In the genomic region with DNA sequence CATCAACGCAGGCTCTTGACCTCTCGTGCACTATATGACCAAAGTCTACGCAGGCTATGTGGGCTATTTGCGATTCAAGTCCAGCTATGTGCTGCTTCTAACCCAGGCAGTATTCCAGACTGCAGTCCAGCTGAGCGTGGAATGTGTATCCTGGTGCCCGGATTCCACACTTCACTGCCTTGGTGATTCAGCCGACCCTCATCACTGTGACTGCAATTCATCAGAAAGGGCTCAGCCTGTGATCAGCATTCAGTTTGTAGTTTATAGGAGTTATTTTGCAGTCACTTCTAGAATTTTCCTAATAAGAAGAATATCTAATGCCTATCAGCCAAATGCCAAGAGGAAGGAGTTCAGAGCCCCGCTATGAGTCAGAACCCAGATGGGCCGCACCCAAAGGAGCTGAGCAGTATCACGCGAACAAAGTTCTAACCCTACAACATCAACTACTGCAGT, we compare ENCODE assay signal across 11 cellular contexts.
DNase-seq lines count a peak whose midpoint lies in the region; ATAC-seq and TF ChIP-seq lines count a peak whose summit lies in the region.
"Had no signal": no experiment of that assay in that cellular context is flagged by ENCODE, and none has a peak within 500 bp of the region (broad histone marks: within the 10 kb centered on the region; RNA-seq: fewer than 3 reads in every experiment).

No MANE protein-coding gene starts in this region.

- CTCF ChIA-PET in PC-9 (lab: Charles Lee) = interaction anchor here (0.7 to 1.7 kb wide), 2 partner anchors 10 to 171 kb away, joined by 4 to 16 read pairs; no protein-coding TSS in a partner anchor
- CTCF ChIA-PET in CD4-positive, alpha-beta memory T cell (lab: Charles Lee; ENCODE audit: partially characterized antibody) = interaction anchor here (2.6 kb wide), 1 partner anchor 9 kb away, joined by 17 read pairs; no protein-coding TSS in a partner anchor

- no peak for ATAC-seq in HG02981 (IDR thresholded peaks at IDR 0.05; ENCODE audit: unreplicated experiment)
- no peak for ATAC-seq in HG02973 (IDR thresholded peaks at IDR 0.05; ENCODE audit: unreplicated experiment)

- no peaks in the 10 kb centered on the region for H3K4me1 Mint-ChIP-seq in CD4-positive, alpha-beta memory T cell
- H3K4me1 Mint-ChIP-seq: neural crest cell had no signal

- H3K36me3 ChIP-seq in PC-9 (ENCODE audit: low read depth) (no peaks in the 10 kb centered on the region), esophagus muscularis mucosa (no peaks in the 10 kb centered on the region), osteoblast (ENCODE audit: insufficient read depth, low read length) (no peaks in the 10 kb centered on the region)
- H3K36me3 ChIP-seq in CD4-positive, alpha-beta memory T cell (ENCODE audit: insufficient read depth, low read length) = no peaks in the 10 kb centered on the region

- H3K9me2 ChIP-seq in PC-9 (ENCODE audit: insufficient read depth) = no peaks in the 10 kb centered on the region

- TF ChIP-seq EP300 in esophagus muscularis mucosa (IDR thresholded peaks at IDR 0.05) = no peak

- no TSS peak for BruUV-seq in PC-9 (replicated peaks; lab: Mats Ljungman, UMichigan)

- no peaks in the 10 kb centered on the region for H3K79me2 ChIP-seq in PC-9 (ENCODE audit: low read depth)
- no peaks in the 10 kb centered on the region for H3K79me2 ChIP-seq in osteoblast (ENCODE audit: insufficient read depth, low read length)

- 0 out of 2 replicates have a peak, but pooled peaks cover 4% of the 10 kb centered on the region for H3F3A ChIP-seq in PC-9 (ENCODE audit: insufficient read depth, low read depth)

- H3K4me3 ChIP-seq in PC-9 = no peak overlapping the region
- no peak overlapping the region for H3K4me3 ChIP-seq in esophagus muscularis mucosa
- no peak overlapping the region for H3K4me3 ChIP-seq in osteoblast (ENCODE audit: insufficient read depth, low read length)
- no peak overlapping the region for H3K4me3 ChIP-seq in CD4-positive, alpha-beta memory T cell (ENCODE audit: low read length in 2 of 2)

- POLR2A ChIA-PET in PC-9 (lab: Charles Lee; ENCODE audit: unreplicated experiment) = interaction anchor here (0.6 to 0.7 kb wide), 2 partner anchors 227 to 486 kb away, joined by 3 to 5 read pairs; partner anchors contain the start of genes EGFR and SEC61G
- POLR2A ChIA-PET in CD4-positive, alpha-beta memory T cell (lab: Charles Lee; ENCODE audit: partially characterized antibody) = no interaction called here

- peak; percentile 75 for DNase-seq in Daoy (ENCODE audit: low read depth)
- DNase-seq in PC-9 = peak; percentile 63 to 72
- DNase-seq in esophagus muscularis mucosa (ENCODE audit: extremely low spot score) = peak; percentile 77
- DNase-seq in osteoblast (ENCODE audit: insufficient read length, low spot score, missing footprints) = peak; percentile 88
- no peak for DNase-seq in CD4-positive, alpha-beta memory T cell
- no peak for DNase-seq in stimulated activated CD8-positive, alpha-beta memory T cell treated with anti-CD3 and anti-CD28 coated beads, Interleukin-4, amount 100 ng/mL, for 48 hours
- DNase-seq: NCI-H1930, T-helper 2 cell had no signal

- H3K9me3 ChIP-seq in PC-9 (ENCODE audit: insufficient read depth, low read depth) (no peaks in the 10 kb centered on the region), esophagus muscularis mucosa (no peaks in the 10 kb centered on the region), osteoblast (ENCODE audit: low read depth, low read length) (no peaks in the 10 kb centered on the region)
- H3K9me3 ChIP-seq in CD4-positive, alpha-beta memory T cell (ENCODE audit: control insufficient read depth in 1 of 2, low read length in 2 of 2) = no peaks in the 10 kb centered on the region

- H3K4me1 ChIP-seq in PC-9 (replicated peaks; ENCODE audit: insufficient read depth) = peaks cover 17% of the 10 kb centered on the region
- H3K4me1 ChIP-seq in esophagus muscularis mucosa = no peaks in the 10 kb centered on the region
- peaks cover 13% of the 10 kb centered on the region for H3K4me1 ChIP-seq in osteoblast (ENCODE audit: insufficient read depth, low read length)
- no peaks in the 10 kb centered on the region for H3K4me1 ChIP-seq in CD4-positive, alpha-beta memory T cell (ENCODE audit: insufficient read depth, low read length)

- H3K4me2 ChIP-seq in PC-9 (no peak overlapping the region), osteoblast (ENCODE audit: insufficient read depth, low read length) (no peak overlapping the region)

- no peaks in the 10 kb centered on the region for H3K9me3 Mint-ChIP-seq in CD4-positive, alpha-beta memory T cell

- H3K27me3 Mint-ChIP-seq in CD4-positive, alpha-beta memory T cell = peaks cover 13 to 18% of the 10 kb centered on the region in 2 donors

- H3K36me3 Mint-ChIP-seq in CD4-positive, alpha-beta memory T cell = no peaks in the 10 kb centered on the region

- no peak overlapping the region for H3K27ac ChIP-seq in PC-9
- H3K27ac ChIP-seq in esophagus muscularis mucosa (replicated peaks in 1 of 4) = no peak overlapping the region
- peak overlapping the region; percentile 40 for H3K27ac ChIP-seq in osteoblast (ENCODE audit: low read depth, low read length)
- no peak overlapping the region for H3K27ac ChIP-seq in CD4-positive, alpha-beta memory T cell (ENCODE audit: low read depth, low read length)

- TF ChIP-seq CTCF in PC-9 (conservative IDR thresholded peaks at IDR 0.05) (no peak), esophagus muscularis mucosa (IDR thresholded peaks at IDR 0.05) (no peak), osteoblast (IDR thresholded peaks at IDR 0.05; ENCODE audit: extremely low read depth, low read depth, low read length) (no peak)

- 84% methylated on average over 7 of the region's 11 CpGs for WGBS in esophagus muscularis mucosa

- H3K27me3 ChIP-seq in PC-9 (ENCODE audit: insufficient read depth, low read depth) (no peaks in the 10 kb centered on the region), esophagus muscularis mucosa (no peaks in the 10 kb centered on the region), osteoblast (ENCODE audit: insufficient read depth, low read length) (no peaks in the 10 kb centered on the region)
- H3K27me3 ChIP-seq in CD4-positive, alpha-beta memory T cell (ENCODE audit: insufficient read depth, low read length) = no peaks in the 10 kb centered on the region

- no peak overlapping the region for H3K4me3 Mint-ChIP-seq in CD4-positive, alpha-beta memory T cell
- H3K4me3 Mint-ChIP-seq: neural crest cell had no signal

- H4K20me1 ChIP-seq in PC-9 (ENCODE audit: insufficient read depth) = no peaks in the 10 kb centered on the region
- H4K20me1 ChIP-seq in osteoblast (ENCODE audit: insufficient read depth, low read length) = no peaks in the 10 kb centered on the region

- H2AFZ ChIP-seq in PC-9 (no peak overlapping the region), osteoblast (ENCODE audit: low read length) (no peak overlapping the region)

- no peak for TF ChIP-seq POLR2A in esophagus muscularis mucosa (IDR thresholded peaks at IDR 0.05; ENCODE audit: low read depth)

- intact Hi-C loops in PC-9 (cut with micrococcal nuclease; ENCODE audit: unreplicated experiment) = loop anchor here (2.0 kb wide), 2 partner anchors 34 to 112 kb away; no protein-coding TSS in a partner anchor
- intact Hi-C loops in esophagus muscularis mucosa (cut with DNase I) = no loop called here
- intact Hi-C loops in CD4-positive, alpha-beta memory T cell (cut with micrococcal nuclease) = no loop called here

- H3K27ac Mint-ChIP-seq in CD4-positive, alpha-beta memory T cell = no peak overlapping the region

Comparison
In these comparisons a context has a peak if more than half of its experiments do, and no peak if none do; other contexts are left out.
1. DNase-seq: peak in Daoy (single experiment), PC-9 (2 of 2), esophagus muscularis mucosa (single experiment) and osteoblast (single experiment); none in CD4-positive, alpha-beta memory T cell (0 of 5) and stimulated activated CD8-positive, alpha-beta memory T cell treated with anti-CD3 and anti-CD28 coated beads, Interleukin-4, amount 100 ng/mL, for 48 hours (single experiment).